In genomic region chr6:32954983-32955802, GRCh38 we compare ENCODE assay signal across 9 cellular contexts. TPM values are rescaled to one million over a fixed set of nuclear protein-coding genes. Genes with fewer than 3 reads are reported as not detected.
DNase-seq lines count a peak whose midpoint lies in the region; ATAC-seq and TF ChIP-seq lines count a peak whose summit lies in the region.
"Had no signal": no experiment of that assay in that cellular context is flagged by ENCODE, and none has a peak within 500 bp of the region (broad histone marks: within the 10 kb centered on the region; RNA-seq: fewer than 3 reads in every experiment).

No MANE protein-coding gene starts in this region.

- no peaks in the 10 kb centered on the region for H3K36me3 Mint-ChIP-seq in MCF 10A (ENCODE audit: insufficient read depth, unreplicated experiment)

- H3K27me3 ChIP-seq in breast epithelium, result no peaks in the 10 kb centered on the region
- H3K27me3 ChIP-seq in Panc1 (ENCODE audit: control insufficient read depth, insufficient read depth, low read length), result no peaks in the 10 kb centered on the region
- H3K27me3 ChIP-seq in transverse colon, result no peaks in the 10 kb centered on the region

- WGBS in transverse colon (ENCODE audit: low coverage in 1 of 2), 2 donors, result 29 to 71% methylated on average over 1 to 3 of the region's 3 CpGs

- no peaks in the 10 kb centered on the region for H3K36me3 ChIP-seq in breast epithelium
- H3K36me3 ChIP-seq in Panc1 (ENCODE audit: control insufficient read depth, insufficient read depth, low read length), result no peaks in the 10 kb centered on the region
- no peaks in the 10 kb centered on the region for H3K36me3 ChIP-seq in transverse colon

- peak; percentile 43 for DNase-seq in MCF 10A (ENCODE audit: unreplicated experiment)
- no peak for DNase-seq in breast epithelium (ENCODE audit: low spot score in 2 of 2)
- no peak for DNase-seq in Panc1 (ENCODE audit: low read depth, low spot score)
- peak; percentile 28 for DNase-seq in fibroblast of mammary gland (ENCODE audit: low read depth)
- peak; percentile 42 for DNase-seq in transverse colon
- no peak for DNase-seq in NCI-H2171 (lab: John Stamatoyannopoulos, UW)
- DNase-seq in Ammon's horn (ENCODE audit: low spot score), result no peak
- DNase-seq in germinal center (ENCODE audit: low spot score), result no peak

- H3K4me3 Mint-ChIP-seq in MCF 10A (ENCODE audit: unreplicated experiment), result no peak overlapping the region

- no peaks in the 10 kb centered on the region for H3K9me3 Mint-ChIP-seq in MCF 10A (ENCODE audit: unreplicated experiment)

- H3K27me3 Mint-ChIP-seq in MCF 10A (ENCODE audit: insufficient read depth, unreplicated experiment), result no peaks in the 10 kb centered on the region

- H3K27ac ChIP-seq in breast epithelium (no peak overlapping the region), Panc1 (ENCODE audit: low read length) (no peak overlapping the region), transverse colon (no peak overlapping the region)

- no peaks in the 10 kb centered on the region for H3K4me1 Mint-ChIP-seq in MCF 10A (ENCODE audit: insufficient read depth, unreplicated experiment)

- TF ChIP-seq EP300 in transverse colon (IDR thresholded peaks at IDR 0.05; ENCODE audit: low read depth), result no peak

- in situ Hi-C loops in Panc1 (cut with HindIII; ENCODE audit: low pct_unique_long_range_greater_than_20kb, low sequenced_read_pairs), result no loop called here
- in situ Hi-C loops in transverse colon (cut with MboI; ENCODE audit: low pct_ligation_motif_present in 1 of 4, low pct_unique_long_range_greater_than_20kb in 1 of 4, low sequenced_read_pairs in 3 of 4), result loop anchor here in 1 of 4 donors (25.0 kb wide), 1 partner anchor 457 kb away; the partner anchor contains the start of genes CUTA, PHF1 and SYNGAP1

- ATAC-seq in Panc1, result no peak; the same call in 1 of the 2 replicates

- no peak for TF ChIP-seq CTCF in MCF 10A (IDR thresholded peaks at IDR 0.05; ENCODE audit: unreplicated experiment)
- no peak for TF ChIP-seq CTCF in breast epithelium (IDR thresholded peaks at IDR 0.05)
- TF ChIP-seq CTCF in Panc1 (IDR thresholded peaks at IDR 0.05), result peak; percentile 58
- TF ChIP-seq CTCF in fibroblast of mammary gland (conservative IDR thresholded peaks at IDR 0.05; ENCODE audit: control insufficient read depth, insufficient read depth, low read depth, low read length), result peak; percentile 44
- peak; percentile 25 to 33 (median 26) for TF ChIP-seq CTCF in transverse colon (IDR thresholded peaks at IDR 0.05)

- POLR2A ChIA-PET in MCF 10A (lab: Yijun Ruan, JAX) (interaction anchor here (1.5 to 8.2 kb wide), 2 partner anchors 14 to 29 kb away, joined by 7 to 130 read pairs; partner anchors contain the start of gene BRD2), Panc1 (lab: Charles Lee) (interaction anchor here (0.6 to 0.7 kb wide), 3 partner anchors 18 to 125 kb away, joined by 4 to 10 read pairs (median 5); no protein-coding TSS in a partner anchor)

- no peak overlapping the region for H3K4me3 ChIP-seq in breast epithelium
- H3K4me3 ChIP-seq in Panc1 (ENCODE audit: low read depth in 2 of 2, low read length in 2 of 2), result no peak overlapping the region
- no peak overlapping the region for H3K4me3 ChIP-seq in fibroblast of mammary gland (ENCODE audit: control insufficient read depth, low read depth, low read length)
- no peak overlapping the region for H3K4me3 ChIP-seq in transverse colon

- H3K27ac Mint-ChIP-seq in MCF 10A (ENCODE audit: low read depth, unreplicated experiment), result no peak overlapping the region

- CTCF ChIA-PET in MCF 10A (lab: Yijun Ruan, JAX) (interaction anchor here (0.6 to 4.4 kb wide), 15 partner anchors 8 to 293 kb away, joined by 3 to 55 read pairs (median 7); partner anchors contain the start of genes BRD2, HLA-DMB and TAP2), Panc1 (lab: Charles Lee) (interaction anchor here (2.4 kb wide), 1 partner anchor 29 kb away, joined by 10 read pairs; no protein-coding TSS in a partner anchor)

- no peaks in the 10 kb centered on the region for H3K9me3 ChIP-seq in breast epithelium
- H3K9me3 ChIP-seq in Panc1 (ENCODE audit: control insufficient read depth, insufficient read depth, low read depth, low read length), result no peaks in the 10 kb centered on the region
- H3K9me3 ChIP-seq in transverse colon, result no peaks in the 10 kb centered on the region

- BruUV-seq in MCF 10A (replicated peaks; lab: Mats Ljungman, UMichigan) (no TSS peak), Panc1 (replicated peaks; lab: Mats Ljungman, UMichigan) (no TSS peak)

- TF ChIP-seq POLR2A in breast epithelium (IDR thresholded peaks at IDR 0.05) (no peak), transverse colon (IDR thresholded peaks at IDR 0.05) (no peak)

- intact Hi-C loops in MCF 10A (cut with micrococcal nuclease) (no loop called here), breast epithelium (cut with DNase I; ENCODE audit: low total_unique reads) (loop anchor here (5.0 to 10.0 kb wide), 2 partner anchors 70 to 832 kb away; partner anchors contain the start of gene LEMD2), Panc1 (cut with micrococcal nuclease; ENCODE audit: unreplicated experiment) (no loop called here), transverse colon (cut with DNase I; ENCODE audit: low total_unique reads) (no loop called here)

- H3K4me1 ChIP-seq in breast epithelium, result no peaks in the 10 kb centered on the region
- H3K4me1 ChIP-seq in Panc1 (ENCODE audit: control insufficient read depth, insufficient read depth, low read length), result no peaks in the 10 kb centered on the region
- peaks cover 0 to 13% (median 4%) of the 10 kb centered on the region in 4 donors for H3K4me1 ChIP-seq in transverse colon

RNA-seq across cellular contexts. Expression of gene HLA-DMA, which starts 2.3 kb away (rescaled TPM):
- total RNA-seq in MCF 10A (2022), result 2.4 and 2.9 TPM in 2 replicates
- total RNA-seq in breast epithelium, result 10 to 100 TPM; 28.5 to 41.9 (median 30.9) TPM
- 2.8 TPM for total RNA-seq in Panc1 (2021; ENCODE audit: unreplicated experiment)
- 1.3 TPM for polyA plus RNA-seq in Panc1 (2012; ENCODE audit: insufficient read length)
- 10 to 100 TPM in 3 of 4 donors, 1 to 10 TPM in 1; 1.4 to 40.4 (median 20.8) TPM for total RNA-seq in transverse colon

RNA-seq across cellular contexts. Expression of gene BRD2, which starts 13.2 kb away (rescaled TPM):
- 201 and 223 TPM in 2 replicates for total RNA-seq in MCF 10A (2022)
- 100 to 1,000 TPM; 111 to 159 (median 122) TPM for total RNA-seq in breast epithelium
- total RNA-seq in Panc1 (2021; ENCODE audit: unreplicated experiment), result 209 TPM
- polyA plus RNA-seq in Panc1 (2012; ENCODE audit: insufficient read length), result 161 TPM
- 100 to 1,000 TPM; 116 to 612 (median 238) TPM for total RNA-seq in transverse colon

RNA-seq across cellular contexts. Expression of gene HLA-DMB, which starts 14.4 kb away (rescaled TPM):
- total RNA-seq in MCF 10A (2022) (not detected in 2 replicates), breast epithelium (10 to 100 TPM; 16.4 to 52.0 (median 34.6) TPM), Panc1 (2021; ENCODE audit: unreplicated experiment) (0.44 TPM), transverse colon (10 to 100 TPM in 2 of 4 donors, 1 to 10 TPM in 2; 1.8 to 20.8 (median 13.2) TPM)
- polyA plus RNA-seq in Panc1 (2012; ENCODE audit: insufficient read length), result not detected

RNA-seq across cellular contexts. Expression of gene HLA-DOA, which starts 54.2 kb away (rescaled TPM):
- total RNA-seq in MCF 10A (2022) (not detected in 2 replicates), breast epithelium (1 to 10 TPM; 2.1 to 5.7 (median 3.3) TPM), Panc1 (2021; ENCODE audit: unreplicated experiment) (0.08 TPM), transverse colon (1 to 10 TPM in 3 of 4 donors, under 1 TPM in 1; 0.82 to 7.9 (median 2.6) TPM)
- not detected for polyA plus RNA-seq in Panc1 (2012; ENCODE audit: insufficient read length)
- total RNA-seq: glomerular endothelial cell had no signal

Comparison
In these comparisons a context has a peak if more than half of its experiments do, and no peak if none do; other contexts are left out.
1. DNase-seq: peak in MCF 10A (single experiment), fibroblast of mammary gland (single experiment) and transverse colon (single experiment); none in breast epithelium (0 of 2), Panc1 (single experiment), NCI-H2171 (single experiment), Ammon's horn (single experiment) and germinal center (single experiment).
2. CTCF ChIP-seq: peak in Panc1 (single experiment), fibroblast of mammary gland (single experiment) and transverse colon (5 of 5); none in MCF 10A (single experiment) and breast epithelium (0 of 3).